Comparison of ENCODE assay signal across 21 cellular contexts in genomic region chr1:78854556-78854955, GRCh38.
"Had no signal": no experiment of that assay in that cellular context is flagged by ENCODE, and none has a peak within 500 bp of the region (broad histone marks: within the 10 kb centered on the region; RNA-seq: fewer than 3 reads in every experiment).

No MANE protein-coding gene starts in this region.

- H3K4me1 ChIP-seq: gastrocnemius medialis had no signal

- H3K27ac ChIP-seq: gastrocnemius medialis had no signal

- H3K9me3 ChIP-seq: gastrocnemius medialis, mucosa of descending colon had no signal

- H3K27me3 ChIP-seq: gastrocnemius medialis had no signal

- ATAC-seq: activated naive CD8-positive, alpha-beta T cell treated with anti-CD3 and anti-CD28 coated beads, Interleukin-2, amount 50 U/mL, for 24 hours; activated T-cell treated with anti-CD3 and anti-CD28 coated beads, Interleukin-2, amount 50 U/mL, for 4 hours; effector memory CD8-positive, alpha-beta T cell; gastrocnemius medialis; left ventricle myocardium superior; mucosa of descending colon; sciatic nerve; stimulated activated memory B cell treated with anti-CD40 and anti-IgM and Interleukin-4, amounts not matched to agents 10 μg/mL and 1 μg/mL and 100 μg/mL, for 72 hours had no signal

- H3K4me3 ChIP-seq: gastrocnemius medialis, mucosa of descending colon had no signal

- DNase-seq: activated CD4-positive, alpha-beta memory T cell treated with anti-CD3 and anti-CD28 coated beads, Interleukin-2, amount 10 ng/mL, durations not matched to agents 7 days and 5 days; activated CD4-positive, alpha-beta T cell treated with anti-CD3 and anti-CD28 coated beads, Interleukin-2, amount 10 ng/mL, durations not matched to agents 24 days and 14 days; activated CD4-positive, CD25-positive, alpha-beta regulatory T cell treated with anti-CD3 and anti-CD28 coated beads, Interleukin-2, amount 50 U/mL, for 72 hours; activated naive CD8-positive, alpha-beta T cell treated with anti-CD3 and anti-CD28 coated beads, Interleukin-2, amount 50 U/mL, for 24 hours; activated T-cell treated with anti-CD3 and anti-CD28 coated beads, Interleukin-2, amount 50 U/mL, for 4 hours; amygdala; caudate nucleus; cortex of kidney; effector memory CD8-positive, alpha-beta T cell; erythroblast; gastrocnemius medialis; glutamatergic neuron; left ventricle myocardium superior; mucosa of descending colon; small intestine; stimulated activated CD4-positive, alpha-beta T cell treated with anti-CD3 and anti-CD28 coated beads, Interleukin-4, amount 100 ng/mL, for 4 hours; stimulated activated CD8-positive, alpha-beta memory T cell treated with anti-CD3 and anti-CD28 coated beads, Interleukin-4, amount 100 ng/mL, for 48 hours; stimulated activated naive CD8-positive, alpha-beta T cell treated with anti-CD3 and anti-CD28 coated beads, Interleukin-15, amount 100 ng/mL, for 72 hours; substantia nigra had no signal

- H3K36me3 ChIP-seq: gastrocnemius medialis had no signal
